ENCODE assay signal across 12 cellular contexts in the genomic region with DNA sequence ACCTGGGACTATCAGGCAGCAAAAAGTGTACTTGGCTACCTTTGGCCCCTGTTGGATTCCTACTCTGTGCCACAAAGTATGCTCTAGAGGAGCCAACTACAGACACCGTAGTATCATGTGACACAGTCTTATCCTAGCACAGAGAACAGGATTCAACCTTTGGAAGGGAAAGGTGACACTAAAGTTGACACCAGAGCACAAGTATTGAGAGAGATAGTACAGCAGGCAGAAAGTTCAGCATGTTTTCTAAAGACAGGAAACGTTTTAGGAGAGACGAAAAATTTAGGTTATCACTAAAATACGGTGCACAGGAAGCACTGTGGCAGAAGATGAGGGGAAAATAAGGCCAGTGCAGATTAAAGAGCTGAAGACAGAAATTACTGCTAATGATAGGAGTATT. TPM values are rescaled to one million over a fixed set of nuclear protein-coding genes. Genes with fewer than 3 reads are reported as not detected.
A peak's percentile ranks its signal among the peaks of the same experiment; 100 is the strongest.
DNase-seq lines count a peak whose midpoint lies in the region; ATAC-seq and TF ChIP-seq lines count a peak whose summit lies in the region.
"Had no signal": no experiment of that assay in that cellular context is flagged by ENCODE, and none has a peak within 500 bp of the region (broad histone marks: within the 10 kb centered on the region; RNA-seq: fewer than 3 reads in every experiment).

No MANE protein-coding gene starts in this region.

- peaks cover 7% of the 10 kb centered on the region for H3K79me1 ChIP-seq in trophoblast cell (ENCODE audit: low read length)

- H3K4me1 Mint-ChIP-seq in activated CD4-positive, alpha-beta memory T cell treated with anti-CD3 and anti-CD28 coated beads, Interleukin-2, amount 10 ng/mL, durations not matched to agents 7 days and 5 days, result peaks cover 63% of the 10 kb centered on the region
- no peaks in the 10 kb centered on the region for H3K4me1 Mint-ChIP-seq in neural progenitor cell

- H3K18ac ChIP-seq in trophoblast cell (ENCODE audit: low read length), result no peak overlapping the region

- H3K14ac ChIP-seq in trophoblast cell (ENCODE audit: low read length), result no peak overlapping the region

- H3K9me3 ChIP-seq in DND-41 (ENCODE audit: insufficient read depth, low read length, severe bottlenecking) (peaks cover 6% of the 10 kb centered on the region), cardiac muscle cell (ENCODE audit: low read depth) (no peaks in the 10 kb centered on the region), trophoblast cell (ENCODE audit: insufficient read depth, low read depth, low read length) (no peaks in the 10 kb centered on the region), neural progenitor cell (ENCODE audit: low read depth) (peaks cover 8% of the 10 kb centered on the region)

- H3K23ac ChIP-seq in trophoblast cell (ENCODE audit: low read length), result no peak overlapping the region

- no peak overlapping the region for H3K27ac ChIP-seq in DND-41 (ENCODE audit: low read length)
- peak overlapping the region; percentile 9 for H3K27ac ChIP-seq in cardiac muscle cell
- peak overlapping the region; percentile 40 for H3K27ac ChIP-seq in trophoblast cell (ENCODE audit: low read depth, low read length)
- no peak overlapping the region for H3K27ac ChIP-seq in neural progenitor cell
- H3K27ac ChIP-seq: BLaER1 had no signal

- H3K9me3 Mint-ChIP-seq in activated CD4-positive, alpha-beta memory T cell treated with anti-CD3 and anti-CD28 coated beads, Interleukin-2, amount 10 ng/mL, durations not matched to agents 7 days and 5 days, result peaks cover 6% of the 10 kb centered on the region
- peaks cover 41% of the 10 kb centered on the region for H3K9me3 Mint-ChIP-seq in neural progenitor cell

- ATAC-seq in DND-41 (ENCODE audit: insufficient read depth, low read depth) (peak; percentile 66), GM18858 (IDR thresholded peaks at IDR 0.05; ENCODE audit: unreplicated experiment) (no peak)

- H3K9ac ChIP-seq in DND-41 (ENCODE audit: low read depth, low read length) (no peak overlapping the region), trophoblast cell (ENCODE audit: low read length) (no peak overlapping the region), neural progenitor cell (no peak overlapping the region)
- H3K9ac ChIP-seq: BLaER1 had no signal

- peaks cover 100% of the 10 kb centered on the region for H3K79me2 ChIP-seq in DND-41 (ENCODE audit: insufficient read depth, low read length)
- peaks cover 13% of the 10 kb centered on the region for H3K79me2 ChIP-seq in trophoblast cell (ENCODE audit: control insufficient read depth, insufficient read depth, low read length, poor library complexity)
- H3K79me2 ChIP-seq in neural progenitor cell (ENCODE audit: low read depth), result peaks cover 100% of the 10 kb centered on the region

- WGBS in trophoblast cell (ENCODE audit: extremely low coverage, insufficient coverage, insufficient read length), result no CpG with 5 or more reads among the region's 4 CpGs

- no peak overlapping the region for H4K91ac ChIP-seq in trophoblast cell (ENCODE audit: low read depth, low read length)

- peak overlapping the region; percentile 79 for H3K27ac Mint-ChIP-seq in activated CD4-positive, alpha-beta memory T cell treated with anti-CD3 and anti-CD28 coated beads, Interleukin-2, amount 10 ng/mL, durations not matched to agents 7 days and 5 days
- no peak overlapping the region for H3K27ac Mint-ChIP-seq in neural progenitor cell

- no peak overlapping the region for H4K8ac ChIP-seq in trophoblast cell (ENCODE audit: low read depth, low read length)

- POLR2A ChIA-PET in activated CD4-positive, alpha-beta memory T cell treated with anti-CD3 and anti-CD28 coated beads, Interleukin-2, amount 10 ng/mL, durations not matched to agents 7 days and 5 days (lab: Charles Lee), result interaction anchor here (1.0 to 4.2 kb wide), 2 partner anchors 10 to 18 kb away, joined by 3 to 31 read pairs; a partner anchor contains a TSS

- no peak for TF ChIP-seq CTCF in DND-41 (IDR thresholded peaks at IDR 0.05; ENCODE audit: borderline replicate concordance, extremely low read depth, low read length, poor library complexity, severe bottlenecking)
- TF ChIP-seq CTCF in cardiac muscle cell (IDR thresholded peaks at IDR 0.05; ENCODE audit: low read depth, low read length), result no peak
- no peak for TF ChIP-seq CTCF in neural progenitor cell (IDR thresholded peaks at IDR 0.05)

- no peak overlapping the region for H3K4ac ChIP-seq in trophoblast cell (ENCODE audit: low read depth, low read length)

- H2BK12ac ChIP-seq in trophoblast cell (ENCODE audit: low read length), result no peak overlapping the region

- no peak for DNase-seq in DND-41
- DNase-seq in activated CD4-positive, alpha-beta memory T cell treated with anti-CD3 and anti-CD28 coated beads, Interleukin-2, amount 10 ng/mL, durations not matched to agents 7 days and 5 days, result no peak
- DNase-seq in cardiac muscle cell (ENCODE audit: low read depth in 1 of 2, low spot score in 1 of 2), result no peak
- no peak for DNase-seq in trophoblast cell
- DNase-seq in NCI-H1436 (lab: John Stamatoyannopoulos, UW), result no peak
- no peak for DNase-seq in COLO829 (ENCODE audit: low spot score)
- no peak for DNase-seq in neural progenitor cell (ENCODE audit: low spot score)
- DNase-seq: activated CD4-positive, CD25-positive, alpha-beta regulatory T cell; NCI-H69; SHP77 treated with DMSO at 0.1 percent for 48 hours had no signal

- no peak overlapping the region for H4K12ac ChIP-seq in trophoblast cell (ENCODE audit: low read depth, low read length)

- peaks cover 56% of the 10 kb centered on the region for H3K36me3 ChIP-seq in DND-41 (ENCODE audit: insufficient read depth, low read length)
- no peaks in the 10 kb centered on the region for H3K36me3 ChIP-seq in cardiac muscle cell
- H3K36me3 ChIP-seq in trophoblast cell (ENCODE audit: control insufficient read depth in 1 of 2, insufficient read depth in 2 of 2, low read length in 2 of 2), result peaks cover 0 to under 1% of the 10 kb centered on the region in 2 experiments
- peaks cover 14% of the 10 kb centered on the region for H3K36me3 ChIP-seq in neural progenitor cell

- H3K4me1 ChIP-seq in DND-41 (ENCODE audit: insufficient read depth, low read length) (no peaks in the 10 kb centered on the region), cardiac muscle cell (ENCODE audit: low read depth) (peaks cover 22% of the 10 kb centered on the region), trophoblast cell (ENCODE audit: control insufficient read depth in 1 of 2, insufficient read depth in 2 of 2, low read length in 2 of 2) (peaks cover 4 to 11% of the 10 kb centered on the region in 2 experiments), neural progenitor cell (peaks cover 47% of the 10 kb centered on the region)

- H2AK5ac ChIP-seq in trophoblast cell (ENCODE audit: low read length), result no peak overlapping the region

- H3K4me3 ChIP-seq in DND-41 (ENCODE audit: low read depth in 1 of 2, low read length in 2 of 2), result no peak overlapping the region
- no peak overlapping the region for H3K4me3 ChIP-seq in cardiac muscle cell
- H3K4me3 ChIP-seq in trophoblast cell (ENCODE audit: low read depth, low read length), result no peak overlapping the region
- no peak overlapping the region for H3K4me3 ChIP-seq in neural progenitor cell
- H3K4me3 ChIP-seq: BLaER1 had no signal

- H2BK120ac ChIP-seq in trophoblast cell (ENCODE audit: insufficient read depth, low read length, poor library complexity), result no peak overlapping the region

- no peaks in the 10 kb centered on the region for H3K27me3 Mint-ChIP-seq in activated CD4-positive, alpha-beta memory T cell treated with anti-CD3 and anti-CD28 coated beads, Interleukin-2, amount 10 ng/mL, durations not matched to agents 7 days and 5 days
- no peaks in the 10 kb centered on the region for H3K27me3 Mint-ChIP-seq in neural progenitor cell (ENCODE audit: insufficient read depth, low read depth)

- H3F3A ChIP-seq in neural progenitor cell (ENCODE audit: low read depth), result peaks cover 17% of the 10 kb centered on the region

- H3K27me3 ChIP-seq in DND-41 (ENCODE audit: insufficient read depth, low read length, poor library complexity), result no peaks in the 10 kb centered on the region
- H3K27me3 ChIP-seq in cardiac muscle cell, result no peaks in the 10 kb centered on the region
- no peaks in the 10 kb centered on the region for H3K27me3 ChIP-seq in trophoblast cell (ENCODE audit: insufficient read depth, low read length)
- H3K27me3 ChIP-seq in neural progenitor cell, result no peaks in the 10 kb centered on the region
- H3K27me3 ChIP-seq: BLaER1 had no signal

- CTCF ChIA-PET in activated CD4-positive, alpha-beta memory T cell treated with anti-CD3 and anti-CD28 coated beads, Interleukin-2, amount 10 ng/mL, durations not matched to agents 7 days and 5 days (lab: Charles Lee), result interaction anchor here (1.3 kb wide), 1 partner anchor 9 kb away, joined by 5 read pairs; no protein-coding TSS in a partner anchor

- H4K20me1 ChIP-seq in DND-41 (ENCODE audit: insufficient read depth, low read length), result peaks cover 54% of the 10 kb centered on the region
- H4K20me1 ChIP-seq in neural progenitor cell (ENCODE audit: low read depth), result peaks cover 98% of the 10 kb centered on the region

- no peak overlapping the region for H3K4me2 ChIP-seq in DND-41 (ENCODE audit: insufficient read depth, low read length)
- no peak overlapping the region for H3K4me2 ChIP-seq in trophoblast cell (ENCODE audit: low read length)
- no peak overlapping the region for H3K4me2 ChIP-seq in neural progenitor cell
- H3K4me2 ChIP-seq: BLaER1 had no signal

- peak overlapping the region; percentile 7 for H3K4me3 Mint-ChIP-seq in activated CD4-positive, alpha-beta memory T cell treated with anti-CD3 and anti-CD28 coated beads, Interleukin-2, amount 10 ng/mL, durations not matched to agents 7 days and 5 days
- no peak overlapping the region for H3K4me3 Mint-ChIP-seq in neural progenitor cell

- H2BK5ac ChIP-seq in trophoblast cell (ENCODE audit: low read depth, low read length, poor library complexity), result no peak overlapping the region

- H2AFZ ChIP-seq in DND-41 (ENCODE audit: low read depth, low read length) (no peak overlapping the region), trophoblast cell (ENCODE audit: insufficient read depth, low read length, poor library complexity) (no peak overlapping the region), neural progenitor cell (replicated peaks) (no peak overlapping the region)

- peaks cover 51% of the 10 kb centered on the region for H3K36me3 Mint-ChIP-seq in activated CD4-positive, alpha-beta memory T cell treated with anti-CD3 and anti-CD28 coated beads, Interleukin-2, amount 10 ng/mL, durations not matched to agents 7 days and 5 days (ENCODE audit: low read depth)
- H3K36me3 Mint-ChIP-seq in neural progenitor cell, result peaks cover 64% of the 10 kb centered on the region

RNA-seq across cellular contexts. Expression of a gene that starts 18.6 kb away (rescaled TPM):
- total RNA-seq in activated CD4-positive, alpha-beta memory T cell treated with anti-CD3 and anti-CD28 coated beads, Interleukin-2, amount 10 ng/mL, durations not matched to agents 7 days and 5 days, result 100 to 1,000 TPM; 170 to 174 TPM
- total RNA-seq in cardiac muscle cell (71.3 and 85.8 TPM in 2 replicates), neural progenitor cell (ENCODE audit: low replicate concordance) (170 and 233 TPM in 2 replicates)
- polyA plus RNA-seq in cardiac muscle cell, result 75.5 and 84.6 TPM in 2 replicates
- polyA plus RNA-seq in trophoblast cell (2013), result 67.3 and 70.4 TPM in 2 replicates

Comparison
In these comparisons a context has a peak if more than half of its experiments do, and no peak if none do; other contexts are left out.
1. H3K27ac ChIP-seq: peak in cardiac muscle cell (single experiment) and trophoblast cell (single experiment); none in DND-41 (single experiment) and neural progenitor cell (single experiment).